Comparison of ENCODE assay signal across 12 cellular contexts in genomic region chr20:1215386-1216170, GRCh38. TPM values are rescaled to one million over a fixed set of nuclear protein-coding genes. Genes with fewer than 3 reads are reported as not detected.
DNase-seq lines count a peak whose midpoint lies in the region; ATAC-seq and TF ChIP-seq lines count a peak whose summit lies in the region.
"Had no signal": no experiment of that assay in that cellular context is flagged by ENCODE, and none has a peak within 500 bp of the region (broad histone marks: within the 10 kb centered on the region; RNA-seq: fewer than 3 reads in every experiment).

No MANE protein-coding gene starts in this region.

- no peaks in the 10 kb centered on the region for H4K20me1 ChIP-seq in BLaER1

- no peaks in the 10 kb centered on the region for H3K27me3 ChIP-seq in BLaER1
- peaks cover 0 to 3% of the 10 kb centered on the region in 2 donors for H3K27me3 ChIP-seq in body of pancreas
- H3K27me3 ChIP-seq in spleen (replicated peaks in 1 of 7) = peaks cover 0 to 35% (median 0%) of the 10 kb centered on the region in 7 donors
- H3K27me3 ChIP-seq: colonic mucosa had no signal

- H3K9me3 ChIP-seq in BLaER1 = no peaks in the 10 kb centered on the region
- H3K9me3 ChIP-seq in body of pancreas = no peaks in the 10 kb centered on the region
- H3K9me3 ChIP-seq in spleen = no peaks in the 10 kb centered on the region
- H3K9me3 ChIP-seq: colonic mucosa, mucosa of descending colon had no signal

- H3K4me1 ChIP-seq in BLaER1 (peaks cover 9% of the 10 kb centered on the region), body of pancreas (no peaks in the 10 kb centered on the region), spleen (peaks cover 0 to 9% (median 6%) of the 10 kb centered on the region in 6 donors)
- H3K4me1 ChIP-seq: colonic mucosa had no signal

- DNase-seq in KBM-7 (peak; percentile 45), body of pancreas (no peak), spleen (no peak), DMS53 treated with DMSO at 0.1 percent for 48 hours (lab: John Stamatoyannopoulos, UW; ENCODE audit: unreplicated experiment) (no peak)
- DNase-seq in activated T-cell treated with anti-CD3 and anti-CD28 coated beads, Interleukin-2, amount 50 U/mL, for 4 hours = peak; percentile 37
- peak; percentile 32 to 53 for DNase-seq in stimulated activated CD4-positive, alpha-beta T cell treated with anti-CD3 and anti-CD28 coated beads, Interleukin-12 subunit alpha, Interleukin-12 subunit beta, amount 100 ng/mL, for 24 hours (ENCODE audit: low read depth in 2 of 2)
- no peak for DNase-seq in activated CD4-positive, CD25-positive, alpha-beta regulatory T cell (lab: John Stamatoyannopoulos, UW)
- DNase-seq: colonic mucosa, mucosa of descending colon, PC-3 had no signal

- no peaks in the 10 kb centered on the region for H3K9me3 Mint-ChIP-seq in activated T-cell treated with anti-CD3 and anti-CD28 coated beads, Interleukin-2, amount 50 U/mL, for 4 hours

- peak overlapping the region; percentile 20; the same call in 1 of the 2 replicates for H3K4me2 ChIP-seq in BLaER1

- H3K4me1 Mint-ChIP-seq in activated T-cell treated with anti-CD3 and anti-CD28 coated beads, Interleukin-2, amount 50 U/mL, for 4 hours (ENCODE audit: low read depth) = peaks cover 32% of the 10 kb centered on the region

- H3K27ac ChIP-seq in BLaER1 (no peak overlapping the region), body of pancreas (no peak overlapping the region), spleen (no peak overlapping the region)
- H3K27ac ChIP-seq: colonic mucosa had no signal

- intact Hi-C loops in body of pancreas (cut with DNase I) (no loop called here), spleen (cut with DNase I; ENCODE audit: low total_unique reads) (loop anchor here (10.0 kb wide), 1 partner anchor 261 kb away; no protein-coding TSS in a partner anchor)

- H3K36me3 Mint-ChIP-seq in activated T-cell treated with anti-CD3 and anti-CD28 coated beads, Interleukin-2, amount 50 U/mL, for 4 hours (ENCODE audit: insufficient read depth) = no peaks in the 10 kb centered on the region

- peak overlapping the region; percentile 29 for H3K4me3 Mint-ChIP-seq in activated T-cell treated with anti-CD3 and anti-CD28 coated beads, Interleukin-2, amount 50 U/mL, for 4 hours

- WGBS in body of pancreas, 2 donors = 61 to 70% methylated on average over 11 of the region's 11 CpGs
- 46 to 60% (median 54%) methylated on average over 11 of the region's 11 CpGs for WGBS in spleen, 5 donors

- ATAC-seq in activated T-cell treated with anti-CD3 and anti-CD28 coated beads, Interleukin-2, amount 50 U/mL, for 4 hours = peak; percentile 84 to 87
- no peak for ATAC-seq in body of pancreas
- ATAC-seq: mucosa of descending colon, PC-3 had no signal

- H3K27me3 Mint-ChIP-seq in activated T-cell treated with anti-CD3 and anti-CD28 coated beads, Interleukin-2, amount 50 U/mL, for 4 hours (ENCODE audit: low read depth) = peaks cover 1% of the 10 kb centered on the region

- H3K4me3 ChIP-seq in BLaER1 (no peak overlapping the region), body of pancreas (no peak overlapping the region), spleen (no peak overlapping the region)
- H3K4me3 ChIP-seq: colonic mucosa, mucosa of descending colon had no signal

- TF ChIP-seq POLR2A in body of pancreas (IDR thresholded peaks at IDR 0.05) (no peak), spleen (IDR thresholded peaks at IDR 0.05) (no peak)

- TF ChIP-seq CTCF in body of pancreas (IDR thresholded peaks at IDR 0.05) (no peak), spleen (IDR thresholded peaks at IDR 0.05 in 8 of 11, conservative IDR thresholded peaks at IDR 0.05 in 3 of 11) (no peak)

- H3K9ac ChIP-seq in BLaER1 = no peak overlapping the region

- H3K36me3 ChIP-seq in BLaER1 = no peaks in the 10 kb centered on the region
- H3K36me3 ChIP-seq in body of pancreas (replicated peaks in 1 of 2; ENCODE audit: insufficient read depth in 1 of 2, low read depth in 2 of 2) = no peaks in the 10 kb centered on the region
- H3K36me3 ChIP-seq in spleen = no peaks in the 10 kb centered on the region
- H3K36me3 ChIP-seq: colonic mucosa had no signal

- in situ Hi-C loops in KBM-7 (cut with MboI; ENCODE audit: low pct_unique_long_range_greater_than_20kb, low sequenced_read_pairs) = no loop called here

RNA-seq across cellular contexts. Expression of gene RAD21L1, which starts 10.3 kb away (rescaled TPM):
- total RNA-seq in activated T-cell treated with anti-CD3 and anti-CD28 coated beads, Interleukin-2, amount 50 U/mL, for 4 hours = under 1 TPM in 1 of 3 donors, not detected in 2; 0.71 TPM
- not detected for total RNA-seq in body of pancreas
- total RNA-seq in spleen = not detected
- polyA plus RNA-seq in spleen = not detected
- total RNA-seq: colonic mucosa, mucosa of descending colon, progenitor cell of endocrine pancreas had no signal

RNA-seq across cellular contexts. Expression of gene C20orf202, which starts 12.3 kb away (rescaled TPM):
- total RNA-seq in activated T-cell treated with anti-CD3 and anti-CD28 coated beads, Interleukin-2, amount 50 U/mL, for 4 hours = not detected
- not detected for total RNA-seq in body of pancreas
- 1 to 10 TPM in 2 of 7 donors, under 1 TPM in 3, not detected in 2; 0.23 to 2.9 (median 0.44) TPM for total RNA-seq in spleen
- under 1 TPM; 0.06 to 0.26 (median 0.07) TPM for polyA plus RNA-seq in spleen
- total RNA-seq: PC-3 had no signal

RNA-seq across cellular contexts. Expression of gene TMEM74B, which starts 30.8 kb away (rescaled TPM):
- not detected for total RNA-seq in activated T-cell treated with anti-CD3 and anti-CD28 coated beads, Interleukin-2, amount 50 U/mL, for 4 hours
- not detected for total RNA-seq in body of pancreas
- 1 to 10 TPM in 1 of 7 donors, under 1 TPM in 5, not detected in 1; 0.46 to 1.3 (median 0.50) TPM for total RNA-seq in spleen
- 1 to 10 TPM in 2 of 3 donors, under 1 TPM in 1; 0.77 to 2.7 (median 2.1) TPM for polyA plus RNA-seq in spleen

RNA-seq across cellular contexts. Expression of gene SNPH, which starts 50.5 kb away (rescaled TPM):
- 1 to 10 TPM; 1.4 to 2.6 (median 1.9) TPM for total RNA-seq in activated T-cell treated with anti-CD3 and anti-CD28 coated beads, Interleukin-2, amount 50 U/mL, for 4 hours
- total RNA-seq in body of pancreas (1 to 10 TPM; 3.3 to 3.4 TPM), spleen (1 to 10 TPM; 2.0 to 3.5 (median 2.3) TPM)
- 1 to 10 TPM in 1 of 3 donors, under 1 TPM in 2; 0.58 to 1.8 (median 0.80) TPM for polyA plus RNA-seq in spleen

Comparison
In these comparisons a context has a peak if more than half of its experiments do, and no peak if none do; other contexts are left out.
1. DNase-seq: peak in KBM-7 (single experiment), activated T-cell treated with anti-CD3 and anti-CD28 coated beads, Interleukin-2, amount 50 U/mL, for 4 hours (single experiment) and stimulated activated CD4-positive, alpha-beta T cell treated with anti-CD3 and anti-CD28 coated beads, Interleukin-12 subunit alpha, Interleukin-12 subunit beta, amount 100 ng/mL, for 24 hours (2 of 2); none in body of pancreas (0 of 4), spleen (single experiment), activated CD4-positive, CD25-positive, alpha-beta regulatory T cell (0 of 4) and DMS53 treated with DMSO at 0.1 percent for 48 hours (single experiment).